Comparison of ENCODE assay signal across 1 cellular context in genomic region chr3:192958219-192958872, GRCh38.
TF ChIP-seq lines count a peak whose summit lies in the region.

No MANE protein-coding gene starts in this region.

TF ChIP-seq in GM12878, 131 proteins besides CTCF, POLR2A, EP300 and RAD21 (continued from another document):
- TF ChIP-seq IRF5 (IDR thresholded peaks at IDR 0.05; ENCODE audit: borderline replicate concordance) (no peak), ZNF207 (IDR thresholded peaks at IDR 0.05; ENCODE audit: borderline replicate concordance) (no peak), WRNIP1 (IDR thresholded peaks at IDR 0.05; ENCODE audit: borderline replicate concordance, low read depth, low read length) (no peak), TCF3 (IDR thresholded peaks at IDR 0.05; ENCODE audit: borderline replicate concordance, insufficient read depth, low read depth, low read length) (no peak), FOXK2 (IDR thresholded peaks at IDR 0.05) (no peak), CHD4 (IDR thresholded peaks at IDR 0.05) (no peak), CEBPZ (IDR thresholded peaks at IDR 0.05; ENCODE audit: low read depth, low read length) (no peak), CBX5 (IDR thresholded peaks at IDR 0.05; ENCODE audit: low read depth) (no peak), BRCA1 (IDR thresholded peaks at IDR 0.05; ENCODE audit: low read depth, low read length) (no peak), ZSCAN29 (IDR thresholded peaks at IDR 0.05) (no peak), CHD1 (IDR thresholded peaks at IDR 0.05; ENCODE audit: low read depth, low read length) (no peak), SKIL (IDR thresholded peaks at IDR 0.05; ENCODE audit: low read depth, poor library complexity, severe bottlenecking) (no peak), HCFC1 (IDR thresholded peaks at IDR 0.05; ENCODE audit: low read length) (no peak), STAT3 (IDR thresholded peaks at IDR 0.05; ENCODE audit: low read depth, low read length) (no peak), KDM1A (IDR thresholded peaks at IDR 0.05; ENCODE audit: borderline replicate concordance) (no peak), TBL1XR1 (IDR thresholded peaks at IDR 0.05; ENCODE audit: low read depth, low read length) (no peak), PML (IDR thresholded peaks at IDR 0.05; ENCODE audit: low read length) (no peak)
